29 cellular contexts compared by ENCODE assay signal in the genomic region with DNA sequence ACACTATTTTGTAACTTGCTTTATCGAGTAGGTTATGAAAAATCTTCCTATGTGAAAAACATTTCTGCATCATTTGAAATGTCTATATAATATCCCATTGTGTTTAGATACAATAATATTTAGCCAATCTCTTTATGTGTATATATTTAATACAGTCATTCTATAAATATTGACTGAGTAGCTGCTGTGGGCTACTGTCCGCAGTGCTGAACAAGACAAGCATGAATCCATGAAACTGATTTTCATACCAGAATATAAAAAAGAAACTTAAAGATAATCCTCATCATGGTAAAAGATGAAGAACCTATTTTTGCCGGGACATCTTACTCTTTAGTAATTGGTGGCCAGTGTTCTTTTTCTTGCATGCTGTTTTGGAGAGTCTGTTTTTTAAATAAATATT.
"Had no signal": no experiment of that assay in that cellular context is flagged by ENCODE, and none has a peak within 500 bp of the region (broad histone marks: within the 10 kb centered on the region; RNA-seq: fewer than 3 reads in every experiment).

No MANE protein-coding gene starts in this region.

- DNase-seq: activated CD4-positive, alpha-beta memory T cell treated with anti-CD3 and anti-CD28 coated beads, Interleukin-2, amount 10 ng/mL, durations not matched to agents 7 days and 5 days; activated CD4-positive, alpha-beta T cell treated with anti-CD3 and anti-CD28 coated beads for 1 hour; activated CD4-positive, alpha-beta T cell treated with anti-CD3 and anti-CD28 coated beads, Interleukin-2, amount 10 ng/mL, durations not matched to agents 7 days and 5 days; activated naive CD8-positive, alpha-beta T cell treated with anti-CD3 and anti-CD28 coated beads, Interleukin-2, amount 50 U/mL, for 24 hours; activated T-cell treated with anti-CD3 and anti-CD28 coated beads, Interleukin-2, amount 50 U/mL, for 48 hours; amygdala; central memory CD4-positive, alpha-beta T cell; endodermal cell; foreskin keratinocyte; heart left ventricle; hypothalamus; immature natural killer cell; naive B cell; stimulated activated CD4-positive, alpha-beta T cell treated with anti-CD3 and anti-CD28 coated beads, Interleukin-12 subunit alpha, Interleukin-12 subunit beta, amount 100 ng/mL, for 4 hours; stimulated activated CD4-positive, alpha-beta T cell treated with anti-CD3 and anti-CD28 coated beads, Interleukin-4, amount 100 ng/mL, for 1 hour; T-helper 2 cell; trophoblast cell had no signal

- H3K4me1 ChIP-seq: breast epithelium, foreskin keratinocyte had no signal

- H3K4me3 ChIP-seq: breast epithelium, esophagus muscularis mucosa, heart left ventricle, skin epidermis, thoracic aorta had no signal

- ATAC-seq: activated naive CD8-positive, alpha-beta T cell treated with anti-CD3 and anti-CD28 coated beads, Interleukin-2, amount 50 U/mL, for 24 hours; foreskin keratinocyte; heart left ventricle; left colon; sciatic nerve; WTC11 had no signal

- H3K36me3 ChIP-seq: breast epithelium, thoracic aorta had no signal

- H3K27me3 Mint-ChIP-seq: activated naive CD4-positive, alpha-beta T cell treated with anti-CD3 and anti-CD28 coated beads, Interleukin-2, amount 50 U/mL, for 24 hours; naive B cell had no signal

- H3K4me3 Mint-ChIP-seq: activated CD4-positive, alpha-beta memory T cell treated with anti-CD3 and anti-CD28 coated beads, Interleukin-2, amount 10 ng/mL, durations not matched to agents 7 days and 5 days; activated CD4-positive, alpha-beta T cell treated with anti-CD3 and anti-CD28 coated beads, Interleukin-2, amount 10 ng/mL, durations not matched to agents 7 days and 5 days; activated naive CD4-positive, alpha-beta T cell treated with anti-CD3 and anti-CD28 coated beads, Interleukin-2, amount 50 U/mL, for 24 hours; activated naive CD8-positive, alpha-beta T cell treated with anti-CD3 and anti-CD28 coated beads, Interleukin-2, amount 50 U/mL, for 24 hours; dendritic cell treated with granulocyte-macrophage colony-stimulating factor and Interleukin-4, amounts not matched to agents 40 ng/mL and 50 ng/mL, for 4 days; endodermal cell; mesothelial cell of epicardium; stimulated activated naive CD8-positive, alpha-beta T cell treated with anti-CD3 and anti-CD28 coated beads, Interleukin-15, Interleukin-2, amounts not matched to agents 100 ng/mL and 50 ng/mL, for 24 hours; WTC11 had no signal

- H3K27ac ChIP-seq: breast epithelium, esophagus muscularis mucosa, foreskin keratinocyte, heart left ventricle, skin epidermis, thoracic aorta had no signal

- H3K27ac Mint-ChIP-seq: activated CD4-positive, alpha-beta memory T cell treated with anti-CD3 and anti-CD28 coated beads, Interleukin-2, amount 10 ng/mL, durations not matched to agents 7 days and 5 days; activated CD4-positive, alpha-beta T cell treated with anti-CD3 and anti-CD28 coated beads, Interleukin-2, amount 10 ng/mL, durations not matched to agents 7 days and 5 days; activated naive CD4-positive, alpha-beta T cell treated with anti-CD3 and anti-CD28 coated beads, Interleukin-2, amount 50 U/mL, for 24 hours; activated naive CD8-positive, alpha-beta T cell treated with anti-CD3 and anti-CD28 coated beads, Interleukin-2, amount 50 U/mL, for 24 hours; activated T-helper 2 cell treated with anti-CD3 and anti-CD28 coated beads, Interferon-gamma antibody, Interleukin-2, Interleukin-4, amounts not matched to agents 10 μg/mL and 5 μg/mL and 100 μg/mL, durations not matched to agents 14 hours and 24 hours and 36 hours; dendritic cell treated with granulocyte-macrophage colony-stimulating factor and Interleukin-4, amounts not matched to agents 40 ng/mL and 50 ng/mL, for 4 days; endodermal cell; immature natural killer cell; mesothelial cell of epicardium; naive B cell; stimulated activated naive CD8-positive, alpha-beta T cell treated with anti-CD3 and anti-CD28 coated beads, Interleukin-15, Interleukin-2, amounts not matched to agents 100 ng/mL and 50 ng/mL, for 24 hours; WTC11 had no signal

- H3K9me3 ChIP-seq: breast epithelium, esophagus muscularis mucosa, heart left ventricle, thoracic aorta had no signal

- H3K9me3 Mint-ChIP-seq: activated CD4-positive, alpha-beta memory T cell treated with anti-CD3 and anti-CD28 coated beads, Interleukin-2, amount 10 ng/mL, durations not matched to agents 7 days and 5 days; activated CD4-positive, alpha-beta T cell treated with anti-CD3 and anti-CD28 coated beads, Interleukin-2, amount 10 ng/mL, durations not matched to agents 7 days and 5 days; activated naive CD4-positive, alpha-beta T cell treated with anti-CD3 and anti-CD28 coated beads, Interleukin-2, amount 50 U/mL, for 24 hours; activated naive CD8-positive, alpha-beta T cell treated with anti-CD3 and anti-CD28 coated beads, Interleukin-2, amount 50 U/mL, for 24 hours; activated T-helper 2 cell treated with anti-CD3 and anti-CD28 coated beads, Interferon-gamma antibody, Interleukin-2, Interleukin-4, amounts not matched to agents 10 μg/mL and 5 μg/mL and 100 μg/mL, durations not matched to agents 14 hours and 24 hours and 36 hours; dendritic cell treated with granulocyte-macrophage colony-stimulating factor and Interleukin-4, amounts not matched to agents 40 ng/mL and 50 ng/mL, for 4 days; endodermal cell; immature natural killer cell; mesothelial cell of epicardium; naive B cell; stimulated activated naive CD8-positive, alpha-beta T cell treated with anti-CD3 and anti-CD28 coated beads, Interleukin-15, Interleukin-2, amounts not matched to agents 100 ng/mL and 50 ng/mL, for 24 hours; WTC11 had no signal

- H3K27me3 ChIP-seq: breast epithelium, esophagus muscularis mucosa, foreskin keratinocyte, heart left ventricle had no signal
